13 cellular contexts compared by ENCODE assay signal in the genomic region with DNA sequence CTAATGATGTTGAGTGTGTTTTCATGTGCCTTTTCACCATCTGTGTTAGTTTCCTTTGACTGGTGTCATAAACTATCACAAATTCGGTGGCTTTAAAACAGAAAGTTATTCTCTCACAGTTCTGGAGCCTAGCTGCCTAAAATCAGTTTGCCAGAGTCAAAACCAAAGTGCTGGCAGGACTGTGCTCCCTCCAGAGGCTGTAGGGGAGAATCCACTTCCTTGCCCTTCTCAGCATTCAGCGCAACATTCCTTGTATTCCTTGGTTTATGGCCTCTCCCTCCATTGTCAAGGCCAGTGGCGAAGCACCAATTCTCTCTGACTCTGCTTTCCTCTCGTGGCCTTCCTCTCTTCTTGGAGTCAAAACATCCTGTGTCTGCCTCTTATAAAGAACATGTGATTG.
DNase-seq lines count a peak whose midpoint lies in the region; ATAC-seq and TF ChIP-seq lines count a peak whose summit lies in the region.
"Had no signal": no experiment of that assay in that cellular context is flagged by ENCODE, and none has a peak within 500 bp of the region (broad histone marks: within the 10 kb centered on the region; RNA-seq: fewer than 3 reads in every experiment).

No MANE protein-coding gene starts in this region.

- H3K9me3 ChIP-seq in WERI-Rb-1 (ENCODE audit: severe bottlenecking): no peaks in the 10 kb centered on the region
- no peaks in the 10 kb centered on the region for H3K9me3 ChIP-seq in Karpas-422 (ENCODE audit: low read length)
- H3K9me3 ChIP-seq: transverse colon had no signal

- H2AFZ ChIP-seq in Karpas-422 (ENCODE audit: low read length): no peak overlapping the region

- H3K4me3 ChIP-seq in H7 (ENCODE audit: insufficient read depth, low read depth, low read length) (no peak overlapping the region), WERI-Rb-1 (ENCODE audit: low read depth, low read length) (no peak overlapping the region), Karpas-422 (ENCODE audit: low read length) (no peak overlapping the region)
- H3K4me3 ChIP-seq: transverse colon had no signal

- intact Hi-C loops in left cardiac atrium (cut with DNase I) (no loop called here), sciatic nerve (cut with DNase I) (no loop called here)

- TF ChIP-seq CTCF in WERI-Rb-1 (IDR thresholded peaks at IDR 0.05; ENCODE audit: low read depth, low read length) (peak; percentile 38), GM20000 (IDR thresholded peaks at IDR 0.05; ENCODE audit: extremely low read depth, missing control alignments) (no peak)

- H3K27me3 ChIP-seq in H7 (ENCODE audit: control insufficient read depth, insufficient read depth, low read length) (no peaks in the 10 kb centered on the region), WERI-Rb-1 (ENCODE audit: insufficient read depth, low read depth, severe bottlenecking) (no peaks in the 10 kb centered on the region), Karpas-422 (ENCODE audit: low read length) (no peaks in the 10 kb centered on the region)
- H3K27me3 ChIP-seq: transverse colon had no signal

- DNase-seq in H7 (peak; percentile 21), WERI-Rb-1 (peak; percentile 16), left cardiac atrium (no peak), sciatic nerve (ENCODE audit: low spot score) (no peak), Karpas-422 (no peak), GM20000 (ENCODE audit: low spot score) (no peak)
- DNase-seq in activated CD8-positive, alpha-beta memory T cell treated with anti-CD3 and anti-CD28 coated beads, Interleukin-2, amount 50 U/mL, for 4 hours: no peak
- DNase-seq in activated CD4-positive, alpha-beta T cell treated with anti-CD3 and anti-CD28 coated beads, Interleukin-2, amount 50 U/mL, for 1 hour: no peak
- DNase-seq: KBM-7; naive thymus-derived CD8-positive, alpha-beta T cell; stimulated activated CD4-positive, alpha-beta T cell treated with anti-CD3 and anti-CD28 coated beads, Interleukin-4, amount 100 ng/mL, for 1 hour; transverse colon had no signal

- no peak overlapping the region for H3K9ac ChIP-seq in Karpas-422 (ENCODE audit: low read length)

- no peaks in the 10 kb centered on the region for H3K9me2 ChIP-seq in Karpas-422 (replicated peaks; ENCODE audit: insufficient read depth, low read length)

- H3K79me2 ChIP-seq in Karpas-422 (ENCODE audit: low read length): no peaks in the 10 kb centered on the region

- H3K36me3 ChIP-seq in H7 (replicated peaks; ENCODE audit: control insufficient read depth, insufficient read depth, low read length): no peaks in the 10 kb centered on the region
- H3K36me3 ChIP-seq in WERI-Rb-1: no peaks in the 10 kb centered on the region
- no peaks in the 10 kb centered on the region for H3K36me3 ChIP-seq in Karpas-422 (ENCODE audit: insufficient read depth, low read length)
- H3K36me3 ChIP-seq: transverse colon had no signal

- H3K27ac ChIP-seq in WERI-Rb-1 (no peak overlapping the region), Karpas-422 (ENCODE audit: low read length) (no peak overlapping the region)
- H3K27ac ChIP-seq: transverse colon had no signal

- H4K20me1 ChIP-seq in Karpas-422 (ENCODE audit: insufficient read depth, low read depth, low read length): no peaks in the 10 kb centered on the region

- ATAC-seq in left cardiac atrium: peak; percentile 38 to 51
- peak; percentile 39 for ATAC-seq in sciatic nerve
- ATAC-seq: esophagus mucosa; naive thymus-derived CD8-positive, alpha-beta T cell had no signal

- H3K4me2 ChIP-seq in Karpas-422 (ENCODE audit: low read depth, low read length, poor library complexity, severe bottlenecking): no peak overlapping the region

- no peaks in the 10 kb centered on the region for H3K4me1 ChIP-seq in Karpas-422 (ENCODE audit: low read length)
- H3K4me1 ChIP-seq: transverse colon had no signal

Comparison
In these comparisons a context has a peak if more than half of its experiments do, and no peak if none do; other contexts are left out.
1. DNase-seq: peak in H7 (single experiment) and WERI-Rb-1 (single experiment); none in left cardiac atrium (single experiment), sciatic nerve (single experiment), activated CD8-positive, alpha-beta memory T cell treated with anti-CD3 and anti-CD28 coated beads, Interleukin-2, amount 50 U/mL, for 4 hours (single experiment), activated CD4-positive, alpha-beta T cell treated with anti-CD3 and anti-CD28 coated beads, Interleukin-2, amount 50 U/mL, for 1 hour (single experiment), Karpas-422 (single experiment) and GM20000 (single experiment).